8 cellular contexts compared by ENCODE assay signal in genomic region chr10:74586088-74586585, GRCh38.
DNase-seq lines count a peak whose midpoint lies in the region; ATAC-seq, FAIRE-seq and TF ChIP-seq lines count a peak whose summit lies in the region.
"Had no signal": no experiment of that assay in that cellular context is flagged by ENCODE, and none has a peak within 500 bp of the region (broad histone marks: within the 10 kb centered on the region; RNA-seq: fewer than 3 reads in every experiment).

No MANE protein-coding gene starts in this region.

- H3K27ac ChIP-seq in right cardiac atrium (ENCODE audit: low read length): peak overlapping the region; percentile 75
- H3K27ac ChIP-seq: SJCRH30 had no signal

- no peaks in the 10 kb centered on the region for H3K4me1 ChIP-seq in right cardiac atrium (ENCODE audit: control insufficient read depth, insufficient read depth, low read length)

- ATAC-seq in GM18517 (IDR thresholded peaks at IDR 0.05; ENCODE audit: unreplicated experiment) (peak; percentile 32), right cardiac atrium (no peak)

- 1% methylated on average over 1 of the region's 1 CpG for WGBS in right cardiac atrium

- TF ChIP-seq CTCF in D721Med (IDR thresholded peaks at IDR 0.05; ENCODE audit: insufficient read depth, missing control alignments): no peak

- no peak overlapping the region for H3K4me3 ChIP-seq in right cardiac atrium (ENCODE audit: low read length)

- intact Hi-C loops in right cardiac atrium (cut with DNase I): loop anchor here in 1 of 4 donors (5.0 kb wide), 1 partner anchor 241 kb away; the partner anchor contains the start of gene KAT6B

- in situ Hi-C loops in KBM-7 (cut with MboI; ENCODE audit: low pct_unique_long_range_greater_than_20kb, low sequenced_read_pairs): no loop called here

- DNase-seq in KBM-7 (peak; percentile 63), right cardiac atrium (no peak), D721Med (ENCODE audit: insufficient read length, low spot score) (no peak), NCI-H128 (lab: John Stamatoyannopoulos, UW; ENCODE audit: unreplicated experiment) (no peak)
- DNase-seq in activated T-cell treated with anti-CD3 and anti-CD28 coated beads, Interleukin-2, amount 50 U/mL, for 1 hour: peak; percentile 32
- DNase-seq in stimulated activated CD4-positive, alpha-beta T cell treated with anti-CD3 and anti-CD28 coated beads, TNF-alpha, amount 100 ng/mL, for 4 hours (ENCODE audit: low read depth in 3 of 3): peak in 2 of 3 experiments; percentile 8 to 22

- no peak for FAIRE-seq in D721Med (lab: Jason Lieb, UNC)

- H3K9me3 ChIP-seq in right cardiac atrium (ENCODE audit: control insufficient read depth, low read length): no peaks in the 10 kb centered on the region
- H3K9me3 ChIP-seq: SJCRH30 had no signal

- H3K27me3 ChIP-seq in right cardiac atrium (ENCODE audit: control insufficient read depth, insufficient read depth): no peaks in the 10 kb centered on the region
- H3K27me3 ChIP-seq: SJCRH30 had no signal

Comparison
In these comparisons a context has a peak if more than half of its experiments do, and no peak if none do; other contexts are left out.
1. DNase-seq: peak in KBM-7 (single experiment), activated T-cell treated with anti-CD3 and anti-CD28 coated beads, Interleukin-2, amount 50 U/mL, for 1 hour (single experiment) and stimulated activated CD4-positive, alpha-beta T cell treated with anti-CD3 and anti-CD28 coated beads, TNF-alpha, amount 100 ng/mL, for 4 hours (2 of 3); none in right cardiac atrium (0 of 3), D721Med (single experiment) and NCI-H128 (single experiment).